12 cellular contexts compared by ENCODE assay signal in genomic region chr1:87463917-87464565, GRCh38.
DNase-seq lines count a peak whose midpoint lies in the region; ATAC-seq and TF ChIP-seq lines count a peak whose summit lies in the region.
"Had no signal": no experiment of that assay in that cellular context is flagged by ENCODE, and none has a peak within 500 bp of the region (broad histone marks: within the 10 kb centered on the region; RNA-seq: fewer than 3 reads in every experiment).

No MANE protein-coding gene starts in this region.

- 37 to 59% (median 43%) methylated on average over 3 of the region's 3 CpGs for WGBS in spleen, 5 donors

- no peak for TF ChIP-seq POLR2A in spleen (IDR thresholded peaks at IDR 0.05)

- H3K4me3 ChIP-seq in fibroblast of pulmonary artery (replicated peaks; ENCODE audit: low read depth, low read length) (no peak overlapping the region), spleen (no peak overlapping the region)
- H3K4me3 ChIP-seq: Peyer's patch, testis had no signal

- TF ChIP-seq CTCF in fibroblast of pulmonary artery (IDR thresholded peaks at IDR 0.05; ENCODE audit: low read length, missing control alignments) (no peak), omental fat pad (IDR thresholded peaks at IDR 0.05) (no peak), spleen (IDR thresholded peaks at IDR 0.05 in 8 of 11, conservative IDR thresholded peaks at IDR 0.05 in 3 of 11) (no peak)

- H3K4me1 ChIP-seq in spleen = no peaks in the 10 kb centered on the region
- H3K4me1 ChIP-seq: Peyer's patch, testis had no signal

- DNase-seq in fibroblast of pulmonary artery (ENCODE audit: low read depth) = peak; percentile 2
- no peak for DNase-seq in omental fat pad (ENCODE audit: low spot score)
- DNase-seq in NCI-H2171 treated with DMSO at 0.1 percent for 48 hours (lab: John Stamatoyannopoulos, UW) = no peak
- DNase-seq in spleen = no peak
- no peak for DNase-seq in SKM-1 treated with dmso at 0.1 percent for 144 hours (lab: John Stamatoyannopoulos, UW; ENCODE audit: unreplicated experiment)
- DNase-seq: GOT3; Peyer's patch; stimulated activated CD4-positive, alpha-beta T cell treated with anti-CD3 and anti-CD28 coated beads, Interleukin-1b, Interleukin-23, amount 100 ng/mL, for 48 hours; testis had no signal

- peaks cover 0 to 8% (median 0%) of the 10 kb centered on the region in 8 donors for H3K9me3 ChIP-seq in spleen
- H3K9me3 ChIP-seq: Peyer's patch, testis had no signal

- no peaks in the 10 kb centered on the region for H3K27me3 ChIP-seq in spleen (replicated peaks in 1 of 7)
- H3K27me3 ChIP-seq: Peyer's patch, testis had no signal

- H3K27ac ChIP-seq in spleen = no peak overlapping the region
- H3K27ac ChIP-seq: Peyer's patch, testis had no signal

- H3K36me3 ChIP-seq in spleen = no peaks in the 10 kb centered on the region
- H3K36me3 ChIP-seq: Peyer's patch had no signal

- intact Hi-C loops in spleen (cut with DNase I; ENCODE audit: low total_unique reads) = no loop called here

- peak; percentile 85 for ATAC-seq in GM18502 (IDR thresholded peaks at IDR 0.05; ENCODE audit: poor library complexity, unreplicated experiment)
- peak; percentile 85 for ATAC-seq in GM19463 (IDR thresholded peaks at IDR 0.05; ENCODE audit: unreplicated experiment)
- ATAC-seq in HG02973 (IDR thresholded peaks at IDR 0.05; ENCODE audit: unreplicated experiment) = peak; percentile 66
- no peak for ATAC-seq in omental fat pad (ENCODE audit: low FRiP score)
